Comparison of ENCODE assay signal across 8 cellular contexts in genomic region chr5:177453852-177454396, GRCh38. TPM values are rescaled to one million over a fixed set of nuclear protein-coding genes. Genes with fewer than 3 reads are reported as not detected.
A peak's percentile ranks its signal among the peaks of the same experiment; 100 is the strongest.
DNase-seq lines count a peak whose midpoint lies in the region; ATAC-seq, FAIRE-seq and TF ChIP-seq lines count a peak whose summit lies in the region.

No MANE protein-coding gene starts in this region.

- FAIRE-seq in A549 (lab: Jason Lieb, UNC): no peak

- ATAC-seq in A549 (peak in 1 of 2 experiments; percentile 0; a peak in 3 of 6 replicates), GM18505 (IDR thresholded peaks at IDR 0.05; ENCODE audit: unreplicated experiment) (peak; percentile 6), HG03442 (IDR thresholded peaks at IDR 0.05; ENCODE audit: unreplicated experiment) (peak; percentile 1)

- H3K27ac ChIP-seq in A549: peak overlapping the region in 1 of 2 experiments; percentile 86; a peak in 3 of 6 replicates
- H3K27ac ChIP-seq in uterus: peak overlapping the region in 1 of 2 donors; percentile 45

- 52% methylated on average over 31 of the region's 31 CpGs for WGBS in A549 (ENCODE audit: missing lambda C conversion rate)

- H3K36me3 ChIP-seq in uterus: no peaks in the 10 kb centered on the region

- DNase-seq in A549 (ENCODE audit: low read depth in 1 of 2, low spot score in 1 of 2) (no peak), astrocyte of the cerebellum (ENCODE audit: low read depth) (no peak), left kidney (ENCODE audit: low read depth, low spot score) (peak; percentile 77), uterus (peak in 1 of 2 donors; percentile 52), NCI-H1048 (lab: John Stamatoyannopoulos, UW) (no peak), GM13976 (ENCODE audit: low spot score) (no peak)

- in situ Hi-C loops in astrocyte of the cerebellum (cut with HindIII; ENCODE audit: low sequenced_read_pairs): no loop called here
- in situ Hi-C loops in GM13976 (cut with MboI; ENCODE audit: low sequenced_read_pairs, unreplicated experiment): loop anchor here (10.0 kb wide), 1 partner anchor 49 kb away; the partner anchor contains the start of genes F12 and PFN3

- intact Hi-C loops in uterus (cut with DNase I; ENCODE audit: low total_unique reads): loop anchor here (5.0 kb wide), 1 partner anchor 52 kb away; the partner anchor contains the start of gene PFN3

- H3K4me1 ChIP-seq in A549 (peaks cover 14% of the 10 kb centered on the region), uterus (peaks cover 0 to 23% of the 10 kb centered on the region in 2 donors)

- no peak for TF ChIP-seq POLR2A in A549 (IDR thresholded peaks at IDR 0.05; ENCODE audit: low read length)
- no peak for TF ChIP-seq POLR2A in GM18505 (IDR thresholded peaks at IDR 0.05; ENCODE audit: borderline replicate concordance, extremely low read depth, insufficient read depth, insufficient read length)
- no peak for TF ChIP-seq POLR2A in uterus (IDR thresholded peaks at IDR 0.05)

- TF ChIP-seq CTCF in A549 (IDR thresholded peaks at IDR 0.05) (no peak), astrocyte of the cerebellum (IDR thresholded peaks at IDR 0.05; ENCODE audit: low read depth, low read length, missing control alignments) (no peak), uterus (IDR thresholded peaks at IDR 0.05) (no peak), GM13976 (IDR thresholded peaks at IDR 0.05; ENCODE audit: borderline replicate concordance, control extremely low read depth, extremely low read depth, insufficient read depth, missing control alignments) (no peak)

- POLR2A ChIA-PET in A549 (lab: Yijun Ruan, JAX): interaction anchor here (1.5 to 4.0 kb wide), 3 partner anchors 42 to 51 kb away, joined by 3 to 35 read pairs (median 7); partner anchors contain the start of gene PDLIM7

- no peak for TF ChIP-seq RAD21 in A549 (conservative IDR thresholded peaks at IDR 0.05 in 1 of 2, IDR thresholded peaks at IDR 0.05 in 1 of 2)

- CTCF ChIA-PET in A549 (lab: Yijun Ruan, JAX): interaction anchor here (0.9 to 25.5 kb wide), 15 partner anchors 12 to 341 kb away, joined by 3 to 871 read pairs (median 23); partner anchors contain the start of genes DBN1, F12, GRK6 and LMAN2

- H3K4me3 ChIP-seq in A549 (peak overlapping the region; percentile 61; the same call in 1 of the 3 replicates), astrocyte of the cerebellum (ENCODE audit: low read depth, low read length) (peak overlapping the region; percentile 34), uterus (peak overlapping the region; percentile 45 to 48)

- H3K9me3 ChIP-seq in A549 (no peaks in the 10 kb centered on the region), uterus (no peaks in the 10 kb centered on the region)

- TF ChIP-seq EP300 in A549 (IDR thresholded peaks at IDR 0.05): no peak

- no peaks in the 10 kb centered on the region for H3K27me3 ChIP-seq in uterus

- peak overlapping the region; percentile 96 for H3K4me2 ChIP-seq in A549

TF ChIP-seq in A549, 52 proteins besides CTCF, POLR2A, EP300 and RAD21:
- TF ChIP-seq FOSL2 (IDR thresholded peaks at IDR 0.05): no peak
- TF ChIP-seq FOSL2 (CRISPR knock-in tag; IDR thresholded peaks at IDR 0.05): no peak
- no peak for TF ChIP-seq NFE2L2 (conservative IDR thresholded peaks at IDR 0.05; ENCODE audit: low read length)
- peak; percentile 27; the same call in 1 of the 2 replicates for TF ChIP-seq TFCP2L1 (CRISPR knock-in tag; IDR thresholded peaks at IDR 0.05)
- no peak; a peak in 1 of 5 replicates for TF ChIP-seq JUN (IDR thresholded peaks at IDR 0.05)
- TF ChIP-seq HOXA7 (CRISPR knock-in tag; IDR thresholded peaks at IDR 0.05): no peak
- no peak for TF ChIP-seq PHF8 (IDR thresholded peaks at IDR 0.05; ENCODE audit: borderline replicate concordance, low read depth)
- no peak for TF ChIP-seq ESRRA (IDR thresholded peaks at IDR 0.05; ENCODE audit: borderline replicate concordance, low read length)

RNA-seq across cellular contexts. Expression of gene PRR7, which starts 7.3 kb away (rescaled TPM):
- polyA plus RNA-seq in A549 (2011; rRNA removed) (1.8 and 2.2 TPM in 2 replicates), A549 (2017; fragmentation: RNase III; extraction: RNeasy Plus Mini Kit Qiagen cat#74134 plus additional on column Dnase treatment) (11.0 to 12.1 TPM (median 11.2 TPM) in 3 replicates)
- polyA plus RNA-seq in A549 (2012; cell fraction: cytosol; rRNA removed): 25.9 and 43.4 TPM in 2 replicates
- 39.8 and 85.8 TPM in 2 replicates for polyA plus RNA-seq in A549 (2012; cell fraction: nucleus; rRNA removed)
- 0.58 and 0.95 TPM in 2 replicates for polyA minus RNA-seq in A549 (2011; rRNA and poly(A)+ RNA removed)
- total RNA-seq in uterus: 1 to 10 TPM in 2 of 4 donors, not detected in 2; 1.9 to 3.0 TPM

RNA-seq across cellular contexts. Expression of gene DBN1, which starts 19.5 kb away (rescaled TPM):
- 32.6 and 47.7 TPM in 2 replicates for polyA plus RNA-seq in A549 (2011; rRNA removed)
- polyA plus RNA-seq in A549 (2012; cell fraction: cytosol; rRNA removed): 33.1 and 34.4 TPM in 2 replicates
- 374 and 488 TPM in 2 replicates for polyA plus RNA-seq in A549 (2012; cell fraction: nucleus; rRNA removed)
- 92.4 to 118 TPM (median 107 TPM) in 3 replicates for polyA plus RNA-seq in A549 (2017; fragmentation: RNase III; extraction: RNeasy Plus Mini Kit Qiagen cat#74134 plus additional on column Dnase treatment)
- polyA minus RNA-seq in A549 (2011; rRNA and poly(A)+ RNA removed): 50.2 and 52.4 TPM in 2 replicates
- total RNA-seq in uterus: 100 to 1,000 TPM in 2 of 4 donors, 10 to 100 TPM in 2; 30.6 to 107 (median 82.7) TPM

RNA-seq across cellular contexts. Expression of gene GRK6, which starts 27.4 kb away (rescaled TPM):
- 16.5 and 20.1 TPM in 2 replicates for polyA plus RNA-seq in A549 (2011; rRNA removed)
- polyA plus RNA-seq in A549 (2012; cell fraction: cytosol; rRNA removed): 37.0 and 37.1 TPM in 2 replicates
- polyA plus RNA-seq in A549 (2012; cell fraction: nucleus; rRNA removed): 34.5 and 40.9 TPM in 2 replicates
- 26.3 to 28.8 TPM (median 26.8 TPM) in 3 replicates for polyA plus RNA-seq in A549 (2017; fragmentation: RNase III; extraction: RNeasy Plus Mini Kit Qiagen cat#74134 plus additional on column Dnase treatment)
- polyA minus RNA-seq in A549 (2011; rRNA and poly(A)+ RNA removed): 21.1 and 30.2 TPM in 2 replicates
- total RNA-seq in uterus: 10 to 100 TPM; 16.4 to 29.8 (median 20.9) TPM

RNA-seq across cellular contexts. Expression of gene PDLIM7, which starts 43.5 kb away (rescaled TPM):
- 26.1 and 30.7 TPM in 2 replicates for polyA plus RNA-seq in A549 (2011; rRNA removed)
- polyA plus RNA-seq in A549 (2012; cell fraction: cytosol; rRNA removed): 91.5 and 139 TPM in 2 replicates
- 252 and 329 TPM in 2 replicates for polyA plus RNA-seq in A549 (2012; cell fraction: nucleus; rRNA removed)
- 120 to 141 TPM (median 124 TPM) in 3 replicates for polyA plus RNA-seq in A549 (2017; fragmentation: RNase III; extraction: RNeasy Plus Mini Kit Qiagen cat#74134 plus additional on column Dnase treatment)
- polyA minus RNA-seq in A549 (2011; rRNA and poly(A)+ RNA removed): 22.0 and 27.9 TPM in 2 replicates
- total RNA-seq in uterus: 100 to 1,000 TPM; 102 to 543 (median 193) TPM

RNA-seq across cellular contexts. Expression of gene F12, which starts 44.6 kb away (rescaled TPM):
- polyA plus RNA-seq in A549 (2011; rRNA removed) (5.3 TPM in 2 replicates), A549 (2017; fragmentation: RNase III; extraction: RNeasy Plus Mini Kit Qiagen cat#74134 plus additional on column Dnase treatment) (14.3 to 15.5 TPM (median 14.5 TPM) in 3 replicates)
- 18.4 and 25.5 TPM in 2 replicates for polyA plus RNA-seq in A549 (2012; cell fraction: cytosol; rRNA removed)
- polyA plus RNA-seq in A549 (2012; cell fraction: nucleus; rRNA removed): 16.0 and 36.1 TPM in 2 replicates
- 2.2 and 2.8 TPM in 2 replicates for polyA minus RNA-seq in A549 (2011; rRNA and poly(A)+ RNA removed)
- 1 to 10 TPM in 1 of 4 donors, not detected in 3; 7.6 TPM for total RNA-seq in uterus
